8 cellular contexts compared by ENCODE assay signal in genomic region chr18:68840554-68841263, GRCh38. TPM values are rescaled to one million over a fixed set of nuclear protein-coding genes. Genes with fewer than 3 reads are reported as not detected.
DNase-seq lines count a peak whose midpoint lies in the region; ATAC-seq and TF ChIP-seq lines count a peak whose summit lies in the region.
"Had no signal": no experiment of that assay in that cellular context is flagged by ENCODE, and none has a peak within 500 bp of the region (broad histone marks: within the 10 kb centered on the region; RNA-seq: fewer than 3 reads in every experiment).

No MANE protein-coding gene starts in this region.

- POLR2A ChIA-PET in CD8-positive, alpha-beta memory T cell (lab: Charles Lee) = no interaction called here

- TF ChIP-seq CTCF in foreskin keratinocyte (conservative IDR thresholded peaks at IDR 0.05) (no peak), sigmoid colon (IDR thresholded peaks at IDR 0.05) (no peak)

- H3K4me1 ChIP-seq in SJCRH30 (peaks cover 3% of the 10 kb centered on the region; the same call in 1 of the 2 replicates), foreskin keratinocyte (peaks cover 4% of the 10 kb centered on the region), sigmoid colon (peaks cover 0 to 14% (median 0%) of the 10 kb centered on the region in 4 donors)
- H3K4me1 ChIP-seq in CD8-positive, alpha-beta memory T cell (ENCODE audit: insufficient read depth, low read length) = no peaks in the 10 kb centered on the region

- H3K4me3 ChIP-seq in SJCRH30 (peak overlapping the region; percentile 10; the same call in 1 of the 2 replicates), sigmoid colon (no peak overlapping the region)
- H3K4me3 ChIP-seq in CD8-positive, alpha-beta memory T cell (ENCODE audit: low read length) = no peak overlapping the region

- H3K9me3 ChIP-seq in SJCRH30 (replicated peaks) (no peaks in the 10 kb centered on the region), sigmoid colon (no peaks in the 10 kb centered on the region)
- H3K9me3 ChIP-seq in CD8-positive, alpha-beta memory T cell (ENCODE audit: low read length) = no peaks in the 10 kb centered on the region

- H3K27ac ChIP-seq in SJCRH30 (peak overlapping the region; percentile 50), foreskin keratinocyte (no peak overlapping the region), sigmoid colon (peak overlapping the region in 1 of 4 donors; percentile 30)
- H3K27ac ChIP-seq in CD8-positive, alpha-beta memory T cell (ENCODE audit: low read depth, low read length) = no peak overlapping the region

- peak; percentile 92 for DNase-seq in HCEC 1CT
- DNase-seq in SJCRH30 = peak; percentile 20 to 49
- peak; percentile 64 to 81 for DNase-seq in foreskin keratinocyte
- DNase-seq in sigmoid colon = peak; percentile 60
- no peak for DNase-seq in posterior vena cava (ENCODE audit: low spot score)
- no peak for DNase-seq in CD8-positive, alpha-beta memory T cell
- no peak for DNase-seq in D341Med (ENCODE audit: low spot score)
- DNase-seq: NCI-H345 had no signal

- CTCF ChIA-PET in CD8-positive, alpha-beta memory T cell (lab: Charles Lee) = no interaction called here

- H3K27me3 ChIP-seq in SJCRH30 (no peaks in the 10 kb centered on the region), foreskin keratinocyte (no peaks in the 10 kb centered on the region), sigmoid colon (no peaks in the 10 kb centered on the region)
- no peaks in the 10 kb centered on the region for H3K27me3 ChIP-seq in CD8-positive, alpha-beta memory T cell (ENCODE audit: insufficient read depth, low read length, poor library complexity, severe bottlenecking)

- TF ChIP-seq EP300 in sigmoid colon (IDR thresholded peaks at IDR 0.05) = no peak

- peak; percentile 95 for ATAC-seq in foreskin keratinocyte

- no peaks in the 10 kb centered on the region for H3K9me3 Mint-ChIP-seq in CD8-positive, alpha-beta memory T cell

- H3K36me3 ChIP-seq in SJCRH30 (no peaks in the 10 kb centered on the region), sigmoid colon (no peaks in the 10 kb centered on the region)
- H3K36me3 ChIP-seq in CD8-positive, alpha-beta memory T cell (ENCODE audit: insufficient read depth, low read length) = no peaks in the 10 kb centered on the region

- no peaks in the 10 kb centered on the region for H3K27me3 Mint-ChIP-seq in CD8-positive, alpha-beta memory T cell

- intact Hi-C loops in sigmoid colon (cut with DNase I) (loop anchor here (10.0 kb wide), 1 partner anchor 1244 kb away; no protein-coding TSS in a partner anchor), posterior vena cava (cut with DNase I) (no loop called here)

- H3K27ac Mint-ChIP-seq in CD8-positive, alpha-beta memory T cell = no peak overlapping the region

- no peak overlapping the region for H3K4me3 Mint-ChIP-seq in CD8-positive, alpha-beta memory T cell

- H3K36me3 Mint-ChIP-seq in CD8-positive, alpha-beta memory T cell = no peaks in the 10 kb centered on the region

- TF ChIP-seq POLR2A in sigmoid colon (IDR thresholded peaks at IDR 0.05) = no peak

- 68 to 69% methylated on average over 7 of the region's 7 CpGs for WGBS in sigmoid colon, 2 donors

- H3K4me1 Mint-ChIP-seq in CD8-positive, alpha-beta memory T cell = no peaks in the 10 kb centered on the region

RNA-seq across cellular contexts. Expression of gene CCDC102B, which starts 42.8 kb away (rescaled TPM):
- total RNA-seq in SJCRH30 (2014; rRNA removed; shearing (Covaris generic)) = 0.51 and 0.91 TPM in 2 replicates
- total RNA-seq in foreskin keratinocyte (0.20 TPM in 1 of 2 replicates, not detected in the other), sigmoid colon (10 to 100 TPM in 3 of 4 donors, 1 to 10 TPM in 1; 6.7 to 16.3 (median 10.9) TPM), posterior vena cava (10 to 100 TPM; 10.4 to 22.7 TPM)
- polyA plus RNA-seq in foreskin keratinocyte (0.09 TPM in 1 of 2 replicates, not detected in the other), sigmoid colon (1 to 10 TPM; 1.8 to 3.7 (median 2.7) TPM)
- 1 to 10 TPM in 1 of 2 experiments, under 1 TPM in 1; 0.75 to 1.1 TPM for total RNA-seq in CD8-positive, alpha-beta memory T cell
- 4.7 TPM for polyA plus RNA-seq in CD8-positive, alpha-beta memory T cell

Comparison
In these comparisons a context has a peak if more than half of its experiments do, and no peak if none do; other contexts are left out.
1. DNase-seq: peak in HCEC 1CT (single experiment), SJCRH30 (2 of 2), foreskin keratinocyte (2 of 2) and sigmoid colon (single experiment); none in posterior vena cava (single experiment), CD8-positive, alpha-beta memory T cell (0 of 5) and D341Med (single experiment).